1 cellular context compared by ENCODE assay signal in genomic region chr14:26252176-26252575, GRCh38.
TF ChIP-seq lines count a peak whose summit lies in the region.

No MANE protein-coding gene starts in this region.

TF ChIP-seq in HEK293, 187 proteins besides CTCF, POLR2A, EP300 and RAD21 (continued from another document):
- TF ChIP-seq BCL6B (tag by site-specific recombination; IDR thresholded peaks at IDR 0.05) = no peak
- TF ChIP-seq ZNF366 (tag by site-specific recombination; conservative IDR thresholded peaks at IDR 0.05) = 0 out of 2 replicates have a peak, but pooled peaks have one; percentile 32
- no peak for TF ChIP-seq SCRT1 (tag by site-specific recombination; IDR thresholded peaks at IDR 0.05; ENCODE audit: borderline replicate concordance)
